In the genomic region with DNA sequence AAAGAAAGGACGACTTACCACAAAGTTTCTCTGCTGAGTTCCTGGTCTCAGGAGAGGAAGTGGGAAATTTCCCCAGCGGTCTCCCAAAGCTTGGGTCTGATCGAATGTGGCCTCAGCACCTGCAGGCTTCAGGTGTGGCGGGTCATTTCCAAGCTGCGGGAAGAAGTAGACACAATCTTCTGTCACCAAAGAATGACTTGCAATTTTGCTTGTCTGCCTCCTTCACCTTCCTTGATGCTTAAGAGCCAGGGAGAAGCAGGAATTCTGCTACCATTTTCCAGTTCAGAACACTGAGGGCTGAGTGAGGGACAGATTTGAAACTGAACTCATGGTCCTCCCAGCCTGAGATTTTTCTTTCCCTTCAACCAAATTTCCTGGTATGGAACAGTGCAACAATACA, we compare ENCODE assay signal across 25 cellular contexts.
DNase-seq lines count a peak whose midpoint lies in the region; ATAC-seq, FAIRE-seq and TF ChIP-seq lines count a peak whose summit lies in the region.
"Had no signal": no experiment of that assay in that cellular context is flagged by ENCODE, and none has a peak within 500 bp of the region (broad histone marks: within the 10 kb centered on the region; RNA-seq: fewer than 3 reads in every experiment).

No MANE protein-coding gene starts in this region.

- ATAC-seq in HepG2, result no peak
- no peak for ATAC-seq in right lobe of liver
- no peak for ATAC-seq in GM12878
- ATAC-seq in GM21367 (IDR thresholded peaks at IDR 0.05; ENCODE audit: unreplicated experiment), result no peak

- peaks cover 5% of the 10 kb centered on the region for H3K9me3 Mint-ChIP-seq in endodermal cell
- H3K9me3 Mint-ChIP-seq: CD4-positive, alpha-beta T cell had no signal

- H3K9me3 ChIP-seq in HepG2 (ENCODE audit: low read length) (no peaks in the 10 kb centered on the region), right lobe of liver (no peaks in the 10 kb centered on the region), GM12878 (replicated peaks; ENCODE audit: control insufficient read depth, insufficient read depth, low read length) (no peaks in the 10 kb centered on the region; the same call in 2 of the 3 replicates), endodermal cell (ENCODE audit: control insufficient read depth, low read length) (no peaks in the 10 kb centered on the region)

- H3K4me2 ChIP-seq in HepG2 (ENCODE audit: low read depth, low read length) (no peak overlapping the region), GM12878 (ENCODE audit: control insufficient read depth, insufficient read depth) (no peak overlapping the region)
- H3K4me2 ChIP-seq: BLaER1 treated with 17β-estradiol and CSF1 and Interleukin-3, amounts not matched to agents 10 nM and 100 nM had no signal

- H2AFZ ChIP-seq in HepG2 (ENCODE audit: low read length) (no peak overlapping the region), GM12878 (ENCODE audit: control insufficient read depth, low read depth, low read length) (no peak overlapping the region)
- H2AFZ ChIP-seq: GM23248 had no signal

- POLR2A ChIA-PET in HepG2 (lab: Yijun Ruan, JAX), result no interaction called here
- POLR2A ChIA-PET in GM12878 (lab: Charles Lee), result no interaction called here

- 16% methylated on average over 5 of the region's 5 CpGs for WGBS in HepG2 (ENCODE audit: low lambda C conversion rate)
- WGBS in right lobe of liver (ENCODE audit: insufficient coverage, low coverage, low lambda C conversion rate, missing lambda C conversion rate), result 67% methylated on average over 1 of the region's 5 CpGs
- 17% methylated on average over 5 of the region's 5 CpGs for WGBS in GM12878 (ENCODE audit: insufficient coverage, insufficient replicate concordance, low lambda C conversion rate, missing lambda C conversion rate)
- 89 to 93% methylated on average over 3 to 5 of the region's 5 CpGs for WGBS in endodermal cell (ENCODE audit: insufficient coverage in 1 of 2, insufficient read length in 1 of 2), 2 experiments

- TF ChIP-seq POLR2A in HepG2 (IDR thresholded peaks at IDR 0.05; ENCODE audit: insufficient read depth in 1 of 2, low read depth in 2 of 2, low read length in 2 of 2) (no peak), right lobe of liver (IDR thresholded peaks at IDR 0.05) (no peak), GM12878 (IDR thresholded peaks at IDR 0.05; ENCODE audit: low read depth, low read length) (no peak)

- no peak overlapping the region for H3K27ac Mint-ChIP-seq in endodermal cell
- H3K27ac Mint-ChIP-seq: CD14-positive monocyte; CD4-positive, alpha-beta T cell; CD8-positive, alpha-beta memory T cell had no signal

- RAD21 ChIA-PET in GM12878 (lab: Charles Lee; ENCODE audit: unreplicated experiment), result no interaction called here

- DNase-seq in HepG2 (ENCODE audit: low spot score) (no peak), right lobe of liver (no peak), GM12878 (ENCODE audit: low read depth, low spot score) (no peak), endodermal cell (peak; percentile 5), UCSD-AML1 (lab: John Stamatoyannopoulos, UW; ENCODE audit: unreplicated experiment) (no peak), putamen (ENCODE audit: low spot score) (no peak)
- DNase-seq: ACHN; AML-193; BE2C; CD4-positive, alpha-beta T cell; CD8-positive, alpha-beta memory T cell; DMS 273 treated with DMSO at 0.1 percent for 48 hours; DMS79; GF-D8; GM23248; H7; HCEC 1CT had no signal

- in situ Hi-C loops in HepG2 (cut with HindIII; ENCODE audit: extremely low pct_ligation_motif_present, low pct_unique_long_range_greater_than_20kb), result no loop called here
- in situ Hi-C loops in GM12878 (cut with MboI), result no loop called here

- H3K27me3 ChIP-seq in HepG2 (ENCODE audit: control insufficient read depth in 1 of 2, insufficient read depth in 2 of 2, low read length in 2 of 2), result peaks cover 0 to 16% of the 10 kb centered on the region in 2 experiments; a peak in 2 of 5 replicates
- peaks cover 0 to 3% of the 10 kb centered on the region in 2 donors for H3K27me3 ChIP-seq in right lobe of liver
- no peaks in the 10 kb centered on the region for H3K27me3 ChIP-seq in GM12878 (replicated peaks in 1 of 2; ENCODE audit: control insufficient read depth in 2 of 2, insufficient read depth in 2 of 2, low read length in 1 of 2)
- no peaks in the 10 kb centered on the region for H3K27me3 ChIP-seq in endodermal cell (ENCODE audit: control insufficient read depth, insufficient read depth, low read length, poor library complexity, severe bottlenecking)
- H3K27me3 ChIP-seq: BE2C had no signal

- FAIRE-seq in HepG2 (lab: Jason Lieb, UNC) (no peak), GM12878 (lab: Jason Lieb, UNC) (no peak)
- FAIRE-seq: A204.1, D721Med, GM12892, H1 had no signal

- H3K4me1 ChIP-seq in HepG2 (ENCODE audit: insufficient read depth, low read length), result no peaks in the 10 kb centered on the region
- H3K4me1 ChIP-seq in right lobe of liver, result no peaks in the 10 kb centered on the region
- H3K4me1 ChIP-seq in GM12878 (ENCODE audit: control insufficient read depth, insufficient read depth, low read length), result no peaks in the 10 kb centered on the region
- no peaks in the 10 kb centered on the region for H3K4me1 ChIP-seq in endodermal cell (ENCODE audit: control insufficient read depth, insufficient read depth, low read length)

- H3K79me2 ChIP-seq in HepG2 (ENCODE audit: insufficient read depth, low read length), result no peaks in the 10 kb centered on the region
- no peaks in the 10 kb centered on the region; the same call in 1 of the 2 replicates for H3K79me2 ChIP-seq in GM12878 (ENCODE audit: control insufficient read depth, insufficient read depth, low read length)

- H3K9ac ChIP-seq in HepG2 (ENCODE audit: insufficient read depth, low read depth, low read length), result no peak overlapping the region
- H3K9ac ChIP-seq in GM12878 (ENCODE audit: control insufficient read depth, insufficient read depth, low read length), result no peak overlapping the region
- H3K9ac ChIP-seq in endodermal cell (ENCODE audit: extremely low read depth, low read length, poor library complexity, severe bottlenecking), result no peak overlapping the region
- H3K9ac ChIP-seq: BLaER1 treated with 17β-estradiol and CSF1 and Interleukin-3, amounts not matched to agents 10 nM and 100 nM; GM23248 had no signal

- H3K36me3 ChIP-seq in HepG2 (replicated peaks in 1 of 2; ENCODE audit: control insufficient read depth in 1 of 2, insufficient read depth in 2 of 2, low read length in 2 of 2) (no peaks in the 10 kb centered on the region), right lobe of liver (no peaks in the 10 kb centered on the region), GM12878 (ENCODE audit: control insufficient read depth in 2 of 2, insufficient read depth in 2 of 2, low read length in 1 of 2) (no peaks in the 10 kb centered on the region), endodermal cell (ENCODE audit: control insufficient read depth, insufficient read depth, low read length) (no peaks in the 10 kb centered on the region)
- H3K36me3 ChIP-seq: BLaER1 treated with 17β-estradiol and CSF1 and Interleukin-3, amounts not matched to agents 10 nM and 100 nM had no signal

- SMC1A ChIA-PET in GM12878 (lab: Charles Lee; ENCODE audit: uncharacterized antibody, unreplicated experiment), result no interaction called here

- H3K4me3 Mint-ChIP-seq in endodermal cell, result no peak overlapping the region
- H3K4me3 Mint-ChIP-seq: CD14-positive monocyte; CD4-positive, alpha-beta T cell; CD8-positive, alpha-beta memory T cell had no signal

- no peaks in the 10 kb centered on the region for H4K20me1 ChIP-seq in HepG2 (ENCODE audit: insufficient read depth, low read length)
- H4K20me1 ChIP-seq in GM12878 (ENCODE audit: control insufficient read depth, insufficient read depth), result no peaks in the 10 kb centered on the region
- H4K20me1 ChIP-seq: BLaER1 treated with 17β-estradiol and CSF1 and Interleukin-3, amounts not matched to agents 10 nM and 100 nM had no signal

- H3K36me3 Mint-ChIP-seq in endodermal cell (ENCODE audit: low read depth), result no peaks in the 10 kb centered on the region
- H3K36me3 Mint-ChIP-seq: CD14-positive monocyte; CD8-positive, alpha-beta memory T cell had no signal

- BruUV-seq in HepG2 (replicated peaks; lab: Mats Ljungman, UMichigan) (no TSS peak), GM12878 (replicated peaks; lab: Mats Ljungman, UMichigan) (no TSS peak)

- CTCF ChIA-PET in HepG2 (lab: Yijun Ruan, JAX; ENCODE audit: low intra/inter-chr PET ratio, low total read pairs) (no interaction called here), GM12878 (lab: Yijun Ruan, JAX) (no interaction called here)

- no peak for TF ChIP-seq EP300 in HepG2 (IDR thresholded peaks at IDR 0.05; ENCODE audit: low read depth in 2 of 2, low read length in 2 of 2)
- no peak for TF ChIP-seq EP300 in HepG2 (CRISPR knock-in tag; IDR thresholded peaks at IDR 0.05; ENCODE audit: borderline replicate concordance)
- no peak for TF ChIP-seq EP300 in GM12878 (IDR thresholded peaks at IDR 0.05; ENCODE audit: borderline replicate concordance in 1 of 2, control insufficient read depth in 1 of 2, low read depth in 2 of 2, low read length in 2 of 2)

- no peaks in the 10 kb centered on the region for H3K27me3 Mint-ChIP-seq in endodermal cell (ENCODE audit: insufficient read depth)

- TF ChIP-seq CTCF in HepG2 (CRISPR knock-in tag; IDR thresholded peaks at IDR 0.05) (no peak), right lobe of liver (IDR thresholded peaks at IDR 0.05) (no peak), GM12878 (IDR thresholded peaks at IDR 0.05 in 2 of 3, conservative IDR thresholded peaks at IDR 0.05 in 1 of 3; ENCODE audit: control insufficient read depth in 2 of 3, extremely low read depth in 1 of 3, insufficient read depth in 1 of 3, low read depth in 3 of 3, low read length in 3 of 3) (no peak), endodermal cell (conservative IDR thresholded peaks at IDR 0.05) (no peak)

- no peak overlapping the region for H3K27ac ChIP-seq in HepG2 (ENCODE audit: extremely low read length, insufficient read depth, low read length)
- no peak overlapping the region for H3K27ac ChIP-seq in right lobe of liver
- peak overlapping the region; percentile 24; the same call in 1 of the 2 replicates for H3K27ac ChIP-seq in GM12878 (ENCODE audit: control insufficient read depth, insufficient read depth)
- no peak overlapping the region for H3K27ac ChIP-seq in endodermal cell (ENCODE audit: low read depth, low read length)
- H3K27ac ChIP-seq: 22Rv1; BLaER1 treated with 17β-estradiol and CSF1 and Interleukin-3, amounts not matched to agents 10 nM and 100 nM; GM23248 had no signal

- intact Hi-C loops in HepG2 (cut with micrococcal nuclease; ENCODE audit: unreplicated experiment) (no loop called here), right lobe of liver (cut with DNase I) (no loop called here), GM12878 (cut with micrococcal nuclease; ENCODE audit: unreplicated experiment) (no loop called here)

- peaks cover 5% of the 10 kb centered on the region for H3K4me1 Mint-ChIP-seq in endodermal cell
- H3K4me1 Mint-ChIP-seq: CD14-positive monocyte; CD8-positive, alpha-beta memory T cell had no signal

- H3K4me3 ChIP-seq in HepG2 (replicated peaks in 1 of 3; ENCODE audit: insufficient read depth in 1 of 3, low read depth in 2 of 3, low read length in 3 of 3) (no peak overlapping the region), right lobe of liver (no peak overlapping the region), GM12878 (no peak overlapping the region), endodermal cell (ENCODE audit: low read length) (no peak overlapping the region)
- H3K4me3 ChIP-seq: BLaER1 treated with 17β-estradiol and CSF1 and Interleukin-3, amounts not matched to agents 10 nM and 100 nM; GM23248 had no signal

- TF ChIP-seq RAD21 in HepG2 (CRISPR knock-in tag; IDR thresholded peaks at IDR 0.05) (no peak), GM12878 (IDR thresholded peaks at IDR 0.05; ENCODE audit: insufficient read depth, low read depth, low read length) (no peak)
